15 cellular contexts compared by ENCODE assay signal in genomic region chr16:27110524-27110896, GRCh38. TPM values are rescaled to one million over a fixed set of nuclear protein-coding genes. Genes with fewer than 3 reads are reported as not detected.
DNase-seq lines count a peak whose midpoint lies in the region; ATAC-seq and TF ChIP-seq lines count a peak whose summit lies in the region.
"Had no signal": no experiment of that assay in that cellular context is flagged by ENCODE, and none has a peak within 500 bp of the region (broad histone marks: within the 10 kb centered on the region; RNA-seq: fewer than 3 reads in every experiment).

No MANE protein-coding gene starts in this region.

- H3K27me3 Mint-ChIP-seq in osteocyte (ENCODE audit: unreplicated experiment), result peaks cover 5% of the 10 kb centered on the region

- no peak overlapping the region for H3K4me3 Mint-ChIP-seq in osteocyte (ENCODE audit: unreplicated experiment)

- H4K20me1 ChIP-seq in BLaER1 treated with 17β-estradiol and CSF1 and Interleukin-3, amounts not matched to agents 10 nM and 100 nM, result no peaks in the 10 kb centered on the region

- H3K9ac ChIP-seq in BLaER1 treated with 17β-estradiol and CSF1 and Interleukin-3, amounts not matched to agents 10 nM and 100 nM, result peak overlapping the region in 9 of 11 experiments; percentile 51 to 80 (median 71); a peak in 17 of 22 replicates
- H3K9ac ChIP-seq in HUES6 (ENCODE audit: low read length), result peak overlapping the region; percentile 31
- peak overlapping the region; percentile 15 to 20 for H3K9ac ChIP-seq in duodenal mucosa (ENCODE audit: low read depth in 1 of 2, low read length in 2 of 2)

- no peaks in the 10 kb centered on the region for H3K9me3 Mint-ChIP-seq in osteocyte (ENCODE audit: unreplicated experiment)
- H3K9me3 Mint-ChIP-seq: activated naive CD8-positive, alpha-beta T cell treated with anti-CD3 and anti-CD28 coated beads, Interleukin-2, amount 50 U/mL, for 24 hours; CD8-positive, alpha-beta T cell had no signal

- H3K4me1 ChIP-seq in BLaER1 treated with 17β-estradiol and CSF1 and Interleukin-3, amounts not matched to agents 10 nM and 100 nM, result peaks cover 9 to 54% (median 47%) of the 10 kb centered on the region in 10 experiments
- H3K4me1 ChIP-seq in HUES6 (ENCODE audit: control insufficient read depth, insufficient read depth, low read length) (peaks cover 13% of the 10 kb centered on the region), duodenal mucosa (ENCODE audit: control insufficient read depth in 1 of 2, insufficient read depth in 2 of 2, low read length in 2 of 2) (peaks cover 18 to 21% of the 10 kb centered on the region in 2 donors)

- H3K27ac Mint-ChIP-seq in osteocyte (ENCODE audit: unreplicated experiment), result no peak overlapping the region
- H3K27ac Mint-ChIP-seq: activated naive CD8-positive, alpha-beta T cell treated with anti-CD3 and anti-CD28 coated beads, Interleukin-2, amount 50 U/mL, for 24 hours; CD8-positive, alpha-beta T cell had no signal

- peaks cover 0 to 7% (median 0%) of the 10 kb centered on the region in 11 experiments; a peak in 5 of 22 replicates for H3K9me3 ChIP-seq in BLaER1 treated with 17β-estradiol and CSF1 and Interleukin-3, amounts not matched to agents 10 nM and 100 nM (replicated peaks in 1 of 11)
- H3K9me3 ChIP-seq in HUES6 (ENCODE audit: control insufficient read depth, insufficient read depth, low read depth, low read length) (no peaks in the 10 kb centered on the region), duodenal mucosa (ENCODE audit: control insufficient read depth in 1 of 2, low read length in 2 of 2) (no peaks in the 10 kb centered on the region)
- H3K9me3 ChIP-seq: mucosa of descending colon had no signal

- H3K27me3 ChIP-seq in BLaER1 treated with 17β-estradiol and CSF1 and Interleukin-3, amounts not matched to agents 10 nM and 100 nM, result no peaks in the 10 kb centered on the region
- H3K27me3 ChIP-seq in HUES6 (ENCODE audit: control insufficient read depth, insufficient read depth, low read length) (peaks cover 8% of the 10 kb centered on the region), duodenal mucosa (ENCODE audit: control insufficient read depth in 1 of 2, insufficient read depth in 2 of 2, low read length in 2 of 2) (no peaks in the 10 kb centered on the region)

- H3K36me3 ChIP-seq in BLaER1 treated with 17β-estradiol and CSF1 and Interleukin-3, amounts not matched to agents 10 nM and 100 nM, result no peaks in the 10 kb centered on the region
- no peaks in the 10 kb centered on the region for H3K36me3 ChIP-seq in HUES6 (ENCODE audit: control insufficient read depth, insufficient read depth, low read length)
- no peaks in the 10 kb centered on the region for H3K36me3 ChIP-seq in duodenal mucosa (ENCODE audit: control insufficient read depth in 1 of 2, insufficient read depth in 2 of 2, low read length in 2 of 2)

- H3K4me2 ChIP-seq in BLaER1 treated with 17β-estradiol and CSF1 and Interleukin-3, amounts not matched to agents 10 nM and 100 nM, result peak overlapping the region; percentile 69 to 96 (median 87)

- H3K36me3 Mint-ChIP-seq in osteocyte (ENCODE audit: unreplicated experiment), result no peaks in the 10 kb centered on the region
- H3K36me3 Mint-ChIP-seq: CD8-positive, alpha-beta T cell had no signal

- H3K4me1 Mint-ChIP-seq in osteocyte (ENCODE audit: unreplicated experiment), result peaks cover 5% of the 10 kb centered on the region

- peak overlapping the region in 7 of 10 experiments; percentile 51 to 68 (median 56); a peak in 10 of 20 replicates for H3K4me3 ChIP-seq in BLaER1 treated with 17β-estradiol and CSF1 and Interleukin-3, amounts not matched to agents 10 nM and 100 nM
- H3K4me3 ChIP-seq in HUES6 (ENCODE audit: low read depth, low read length) (peak overlapping the region; percentile 51), duodenal mucosa (ENCODE audit: low read depth in 1 of 2, low read length in 2 of 2) (peak overlapping the region; percentile 41 to 60)
- H3K4me3 ChIP-seq: mucosa of descending colon had no signal

- H3K27ac ChIP-seq in BLaER1 treated with 17β-estradiol and CSF1 and Interleukin-3, amounts not matched to agents 10 nM and 100 nM, result peak overlapping the region in 9 of 11 experiments; percentile 20 to 82 (median 67); a peak in 17 of 22 replicates
- H3K27ac ChIP-seq in HUES6 (ENCODE audit: low read depth, low read length) (peak overlapping the region; percentile 37; the same call in 1 of the 2 replicates), duodenal mucosa (ENCODE audit: low read depth, low read length) (peak overlapping the region; percentile 39)

- TF ChIP-seq CTCF in osteocyte (IDR thresholded peaks at IDR 0.05), result no peak

- DNase-seq in osteocyte (ENCODE audit: extremely low spot score, unreplicated experiment), result peak; percentile 68
- no peak for DNase-seq in NCI-H1105 treated with DMSO at 0.1 percent for 48 hours (lab: John Stamatoyannopoulos, UW)
- DNase-seq: NCI-H187 treated with DMSO at 0.1 percent for 48 hours; stimulated activated naive CD8-positive, alpha-beta T cell treated with anti-CD3 and anti-CD28 coated beads, Interleukin-15, Interleukin-2, amounts not matched to agents 100 U/mL and 50 U/mL, for 24 hours had no signal

- ATAC-seq in GM21381 (IDR thresholded peaks at IDR 0.05; ENCODE audit: unreplicated experiment), result no peak
- ATAC-seq in GM18873 (IDR thresholded peaks at IDR 0.05; ENCODE audit: low FRiP score, unreplicated experiment), result no peak
- ATAC-seq in GM18517 (IDR thresholded peaks at IDR 0.05; ENCODE audit: unreplicated experiment), result no peak

RNA-seq across cellular contexts. Expression of gene C16orf82, which starts 43.8 kb away (rescaled TPM):
- total RNA-seq in osteocyte, result not detected in 2 replicates
- total RNA-seq: CD8-positive, alpha-beta T cell; chondrocyte; mucosa of descending colon; Right ventricle myocardium inferior had no signal

Comparison
In these comparisons a context has a peak if more than half of its experiments do, and no peak if none do; other contexts are left out.
1. H3K9ac ChIP-seq: peak in every context shown above with its lines; median percentile 71 in BLaER1 treated with 17β-estradiol and CSF1 and Interleukin-3, amounts not matched to agents 10 nM and 100 nM; 31 in HUES6; 18 in duodenal mucosa.